Comparison of ENCODE assay signal across 14 cellular contexts in the genomic region with DNA sequence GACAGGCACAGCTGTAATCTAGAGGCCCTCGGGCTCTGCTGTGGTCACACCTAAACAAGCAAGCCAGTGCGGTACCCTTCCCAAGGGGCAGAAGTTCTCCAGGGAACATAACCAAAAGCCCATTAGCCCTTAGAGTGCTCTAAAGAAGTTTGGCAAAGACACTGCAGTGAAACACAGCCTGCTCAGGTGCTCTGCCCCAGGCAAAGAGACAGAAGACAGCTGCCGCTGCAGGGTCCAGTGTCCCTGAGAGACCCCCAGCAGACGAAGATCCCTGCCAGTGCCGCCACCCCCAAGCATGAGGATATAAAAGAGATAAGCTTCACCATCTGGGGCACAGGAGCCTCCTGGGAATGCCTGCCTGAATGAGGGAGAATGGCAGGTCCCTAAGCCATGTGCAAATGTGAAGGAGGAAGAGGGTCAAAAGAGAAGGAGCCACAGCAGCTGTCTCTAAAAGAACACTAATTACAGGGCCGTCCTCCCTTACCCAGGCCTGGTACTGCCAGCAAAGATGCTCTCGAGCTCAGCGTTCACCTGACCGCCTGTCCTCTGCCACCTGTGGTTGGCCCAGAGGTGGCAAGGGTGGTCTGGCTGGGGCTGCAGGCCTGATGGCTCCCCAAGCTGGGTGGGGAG. TPM values are rescaled to one million over a fixed set of nuclear protein-coding genes. Genes with fewer than 3 reads are reported as not detected.
DNase-seq lines count a peak whose midpoint lies in the region; TF ChIP-seq lines count a peak whose summit lies in the region.
"Had no signal": no experiment of that assay in that cellular context is flagged by ENCODE, and none has a peak within 500 bp of the region (broad histone marks: within the 10 kb centered on the region; RNA-seq: fewer than 3 reads in every experiment).

No MANE protein-coding gene starts in this region.

- H3K4me1 Mint-ChIP-seq in nephron, result peaks cover 90% of the 10 kb centered on the region

- no peaks in the 10 kb centered on the region for H3K9me3 ChIP-seq in BE2C

- H3K36me3 ChIP-seq in BE2C, result no peaks in the 10 kb centered on the region
- H3K36me3 ChIP-seq: brain microvascular endothelial cell had no signal

- peak overlapping the region; percentile 40; the same call in 1 of the 2 replicates for H3K27ac ChIP-seq in VCaP
- H3K27ac ChIP-seq: brain microvascular endothelial cell, GM23248 had no signal

- peak overlapping the region in 2 of 3 experiments; percentile 28 to 67 for H3K4me3 Mint-ChIP-seq in nephron
- H3K4me3 Mint-ChIP-seq: T-helper 17 cell had no signal

- TF ChIP-seq CTCF in BE2C (IDR thresholded peaks at IDR 0.05; ENCODE audit: low read depth, low read length) (no peak), VCaP (conservative IDR thresholded peaks at IDR 0.05) (no peak), nephron (IDR thresholded peaks at IDR 0.05; ENCODE audit: unreplicated experiment in 3 of 3) (no peak)

- H3K27me3 Mint-ChIP-seq in nephron (ENCODE audit: low read depth), result peaks cover 3% of the 10 kb centered on the region

- no peaks in the 10 kb centered on the region for H3K9me3 Mint-ChIP-seq in nephron
- H3K9me3 Mint-ChIP-seq: activated T-helper 2 cell treated with anti-CD3 and anti-CD28 coated beads, Interferon-gamma antibody, Interleukin-2, Interleukin-4, amounts not matched to agents 10 μg/mL and 5 μg/mL and 100 μg/mL, durations not matched to agents 14 hours and 24 hours and 36 hours had no signal

- H3K27ac Mint-ChIP-seq in nephron, result peak overlapping the region; percentile 85 to 98 (median 94)
- H3K27ac Mint-ChIP-seq: activated T-helper 2 cell treated with anti-CD3 and anti-CD28 coated beads, Interferon-gamma antibody, Interleukin-2, Interleukin-4, amounts not matched to agents 10 μg/mL and 5 μg/mL and 100 μg/mL, durations not matched to agents 14 hours and 24 hours and 36 hours; T-helper 17 cell had no signal

- no peak overlapping the region for H3K4me3 ChIP-seq in BE2C (ENCODE audit: low read depth, low read length)
- H3K4me3 ChIP-seq: GM23248 had no signal

- no peaks in the 10 kb centered on the region for H3K27me3 ChIP-seq in BE2C
- H3K27me3 ChIP-seq: brain microvascular endothelial cell had no signal

- peaks cover 11% of the 10 kb centered on the region for H3K4me1 ChIP-seq in BE2C

- H3K36me3 Mint-ChIP-seq in nephron (ENCODE audit: low read depth), result no peaks in the 10 kb centered on the region

- peak; percentile 83 for DNase-seq in BE2C
- DNase-seq in NCI-H1694 treated with DMSO at 0.1 percent for 48 hours (lab: John Stamatoyannopoulos, UW), result peak; percentile 63
- no peak for DNase-seq in anterior cingulate cortex (lab: John Stamatoyannopoulos, UW)
- no peak for DNase-seq in stimulated activated CD8-positive, alpha-beta memory T cell treated with anti-CD3 and anti-CD28 coated beads, Interleukin-4, amount 100 ng/mL, for 48 hours
- DNase-seq in NOMO-1 treated with dmso at 0.1 percent for 144 hours (lab: John Stamatoyannopoulos, UW; ENCODE audit: unreplicated experiment), result no peak
- DNase-seq in HUDEP-2 (lab: John Stamatoyannopoulos, UW; ENCODE audit: unreplicated experiment in 76 of 76), result no peak
- DNase-seq: brain microvascular endothelial cell; DMS53; GM23248; stimulated activated CD4-positive, alpha-beta T cell treated with anti-CD3 and anti-CD28 coated beads, Interleukin-15, amount 100 ng/mL, for 24 hours; T-helper 17 cell had no signal

RNA-seq across cellular contexts. Expression of a gene that starts 29.7 kb away (rescaled TPM):
- 19.9 TPM for polyA plus RNA-seq in BE2C (2012; ENCODE audit: insufficient read depth, insufficient read length, low read depth)

Comparison
In these comparisons a context has a peak if more than half of its experiments do, and no peak if none do; other contexts are left out.
1. DNase-seq: peak in BE2C (single experiment) and NCI-H1694 treated with DMSO at 0.1 percent for 48 hours (single experiment); none in anterior cingulate cortex (0 of 58), stimulated activated CD8-positive, alpha-beta memory T cell treated with anti-CD3 and anti-CD28 coated beads, Interleukin-4, amount 100 ng/mL, for 48 hours (single experiment), NOMO-1 treated with dmso at 0.1 percent for 144 hours (single experiment) and HUDEP-2 (0 of 76).